ENCODE assay signal across 13 cellular contexts in genomic region chr17:69269174-69269998, GRCh38. TPM values are rescaled to one million over a fixed set of nuclear protein-coding genes. Genes with fewer than 3 reads are reported as not detected.
DNase-seq lines count a peak whose midpoint lies in the region; ATAC-seq and TF ChIP-seq lines count a peak whose summit lies in the region.
"Had no signal": no experiment of that assay in that cellular context is flagged by ENCODE, and none has a peak within 500 bp of the region (broad histone marks: within the 10 kb centered on the region; RNA-seq: fewer than 3 reads in every experiment).

No MANE protein-coding gene starts in this region.

- H3K27me3 ChIP-seq in left ventricle myocardium inferior (ENCODE audit: low read depth), result no peaks in the 10 kb centered on the region
- H3K27me3 ChIP-seq: spleen had no signal

- no peak overlapping the region for H3K27ac ChIP-seq in left ventricle myocardium inferior (replicated peaks)
- H3K27ac ChIP-seq: spleen, WERI-Rb-1 had no signal

- H3K9me3 ChIP-seq in left ventricle myocardium inferior (replicated peaks), result no peaks in the 10 kb centered on the region
- H3K9me3 ChIP-seq: spleen had no signal

- H3K27me3 Mint-ChIP-seq in activated CD8-positive, alpha-beta T cell treated with anti-CD3 and anti-CD28 coated beads for 36 hours, result no peaks in the 10 kb centered on the region

- CTCF ChIA-PET in activated CD8-positive, alpha-beta T cell treated with anti-CD3 and anti-CD28 coated beads for 36 hours (lab: Charles Lee), result no interaction called here

- H3K4me3 Mint-ChIP-seq in activated CD8-positive, alpha-beta T cell treated with anti-CD3 and anti-CD28 coated beads for 36 hours, result no peak overlapping the region
- H3K4me3 Mint-ChIP-seq: activated T-cell treated with anti-CD3 and anti-CD28 coated beads, Interleukin-2, amount 50 U/mL, for 72 hours had no signal

- DNase-seq in Right ventricle myocardium superior (no peak), left ventricle myocardium inferior (no peak), amniotic stem cell (lab: John Stamatoyannopoulos, UW) (peak; percentile 68), glomerular endothelial cell (ENCODE audit: extremely low read depth, low read depth, low spot score) (peak; percentile 61)
- DNase-seq in stimulated activated CD4-positive, alpha-beta T cell treated with anti-CD3 and anti-CD28 coated beads, Interleukin-4, amount 100 ng/mL, for 4 hours, result no peak
- DNase-seq in activated CD8-positive, alpha-beta T cell treated with anti-CD3 and anti-CD28 coated beads for 36 hours, result no peak
- no peak for DNase-seq in stimulated activated naive CD8-positive, alpha-beta T cell treated with anti-CD3 and anti-CD28 coated beads, Interleukin-15, Interleukin-2, amounts not matched to agents 100 U/mL and 50 U/mL, for 24 hours
- DNase-seq: activated T-cell treated with anti-CD3 and anti-CD28 coated beads, Interleukin-2, amount 50 U/mL, for 72 hours; DND-41; spleen; stimulated activated CD8-positive, alpha-beta memory T cell treated with anti-CD3 and anti-CD28 coated beads, Interleukin-4, amount 100 ng/mL, for 48 hours; WERI-Rb-1 had no signal

- H3K4me1 ChIP-seq in left ventricle myocardium inferior, result peaks cover 6% of the 10 kb centered on the region
- H3K4me1 ChIP-seq: spleen had no signal

- H3K4me1 Mint-ChIP-seq in activated CD8-positive, alpha-beta T cell treated with anti-CD3 and anti-CD28 coated beads for 36 hours (ENCODE audit: low read depth), result no peaks in the 10 kb centered on the region

- ATAC-seq in Right ventricle myocardium superior (ENCODE audit: poor library complexity) (peak; percentile 45), HG03196 (IDR thresholded peaks at IDR 0.05; ENCODE audit: unreplicated experiment) (no peak)
- no peak for ATAC-seq in activated CD8-positive, alpha-beta T cell treated with anti-CD3 and anti-CD28 coated beads for 36 hours
- no peak for ATAC-seq in stimulated activated naive CD8-positive, alpha-beta T cell treated with anti-CD3 and anti-CD28 coated beads, Interleukin-15, Interleukin-2, amounts not matched to agents 100 U/mL and 50 U/mL, for 24 hours
- ATAC-seq: activated T-cell treated with anti-CD3 and anti-CD28 coated beads, Interleukin-2, amount 50 U/mL, for 72 hours had no signal

- no peak overlapping the region for H3K27ac Mint-ChIP-seq in activated CD8-positive, alpha-beta T cell treated with anti-CD3 and anti-CD28 coated beads for 36 hours
- H3K27ac Mint-ChIP-seq: activated T-cell treated with anti-CD3 and anti-CD28 coated beads, Interleukin-2, amount 50 U/mL, for 72 hours had no signal

- H3K9me3 Mint-ChIP-seq in activated CD8-positive, alpha-beta T cell treated with anti-CD3 and anti-CD28 coated beads for 36 hours, result no peaks in the 10 kb centered on the region
- H3K9me3 Mint-ChIP-seq: activated T-cell treated with anti-CD3 and anti-CD28 coated beads, Interleukin-2, amount 50 U/mL, for 72 hours had no signal

- intact Hi-C loops in Right ventricle myocardium superior (cut with DNase I), result no loop called here
- intact Hi-C loops in left ventricle myocardium inferior (cut with micrococcal nuclease), result no loop called here
- intact Hi-C loops in activated CD8-positive, alpha-beta T cell treated with anti-CD3 and anti-CD28 coated beads for 36 hours (cut with micrococcal nuclease), result no loop called here

- no peak overlapping the region for H3K4me3 ChIP-seq in left ventricle myocardium inferior
- H3K4me3 ChIP-seq: spleen had no signal

- no peak for TF ChIP-seq CTCF in left ventricle myocardium inferior (IDR thresholded peaks at IDR 0.05; ENCODE audit: borderline replicate concordance)
- no peak for TF ChIP-seq CTCF in activated CD8-positive, alpha-beta T cell treated with anti-CD3 and anti-CD28 coated beads for 36 hours (IDR thresholded peaks at IDR 0.05)

- H3K36me3 ChIP-seq in left ventricle myocardium inferior, result no peaks in the 10 kb centered on the region

- POLR2A ChIA-PET in activated CD8-positive, alpha-beta T cell treated with anti-CD3 and anti-CD28 coated beads for 36 hours (lab: Charles Lee), result no interaction called here

- no peaks in the 10 kb centered on the region for H3K36me3 Mint-ChIP-seq in activated CD8-positive, alpha-beta T cell treated with anti-CD3 and anti-CD28 coated beads for 36 hours (ENCODE audit: low read depth)

RNA-seq across cellular contexts. Expression of gene ABCA10, which starts 40.8 kb away (rescaled TPM):
- total RNA-seq in Right ventricle myocardium superior, result 6.9 TPM
- 4.2 TPM for total RNA-seq in left ventricle myocardium inferior
- 0.58 and 1.5 TPM in 2 replicates for total RNA-seq in glomerular endothelial cell
- total RNA-seq in activated CD8-positive, alpha-beta T cell treated with anti-CD3 and anti-CD28 coated beads for 36 hours, result under 1 TPM in 1 of 2 experiments, not detected in 1; 0.45 TPM

RNA-seq across cellular contexts. Expression of gene ABCA5, which starts 57.5 kb away (rescaled TPM):
- total RNA-seq in Right ventricle myocardium superior, result 20.2 TPM
- 17.1 TPM for total RNA-seq in left ventricle myocardium inferior
- total RNA-seq in glomerular endothelial cell, result 14.5 and 19.2 TPM in 2 replicates
- total RNA-seq in activated CD8-positive, alpha-beta T cell treated with anti-CD3 and anti-CD28 coated beads for 36 hours, result 10 to 100 TPM; 12.4 to 13.2 TPM

Comparison
In these comparisons a context has a peak if more than half of its experiments do, and no peak if none do; other contexts are left out.
1. DNase-seq: peak in amniotic stem cell (single experiment) and glomerular endothelial cell (single experiment); none in Right ventricle myocardium superior (single experiment), left ventricle myocardium inferior (single experiment), stimulated activated CD4-positive, alpha-beta T cell treated with anti-CD3 and anti-CD28 coated beads, Interleukin-4, amount 100 ng/mL, for 4 hours (0 of 2), activated CD8-positive, alpha-beta T cell treated with anti-CD3 and anti-CD28 coated beads for 36 hours (single experiment) and stimulated activated naive CD8-positive, alpha-beta T cell treated with anti-CD3 and anti-CD28 coated beads, Interleukin-15, Interleukin-2, amounts not matched to agents 100 U/mL and 50 U/mL, for 24 hours (single experiment).